In the genomic region with DNA sequence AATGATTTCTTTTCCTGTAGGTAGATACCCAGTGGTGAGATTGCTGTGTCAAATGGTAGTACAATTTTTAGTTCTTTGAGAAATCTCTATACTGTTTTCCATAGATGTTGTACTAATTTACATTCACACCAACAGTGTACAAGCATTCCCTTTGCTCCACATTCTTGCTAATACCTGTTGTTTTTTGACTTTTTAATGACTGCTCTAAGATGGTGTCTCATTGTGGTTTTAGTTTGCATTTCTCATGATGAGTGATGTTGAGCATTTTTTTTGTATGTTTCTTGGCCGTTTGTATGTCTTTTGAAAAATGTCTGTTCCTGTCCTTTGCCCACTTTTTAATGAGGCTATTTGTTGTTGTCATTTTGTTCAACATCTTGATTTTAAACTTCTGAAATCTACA, we compare ENCODE assay signal across 28 cellular contexts.
"Had no signal": no experiment of that assay in that cellular context is flagged by ENCODE, and none has a peak within 500 bp of the region (broad histone marks: within the 10 kb centered on the region; RNA-seq: fewer than 3 reads in every experiment).

No MANE protein-coding gene starts in this region.

- FAIRE-seq: astrocyte had no signal

- H3K27ac Mint-ChIP-seq: activated CD4-positive, alpha-beta T cell treated with anti-CD3 and anti-CD28 coated beads, Interleukin-2, amount 10 ng/mL, durations not matched to agents 24 days and 14 days; activated CD8-positive, alpha-beta T cell treated with anti-CD3 and anti-CD28 coated beads for 36 hours; activated naive CD4-positive, alpha-beta T cell treated with anti-CD3 and anti-CD28 coated beads for 36 hours; activated naive CD4-positive, alpha-beta T cell treated with anti-CD3 and anti-CD28 coated beads, Interleukin-2, amount 50 U/mL, for 72 hours; activated T-cell treated with anti-CD3 and anti-CD28 coated beads, Interleukin-2, amount 50 U/mL, for 72 hours; activated T-helper 2 cell treated with anti-CD3 and anti-CD28 coated beads, Interferon-gamma antibody, Interleukin-2, Interleukin-4, amounts not matched to agents 10 μg/mL and 5 μg/mL and 100 μg/mL, durations not matched to agents 14 hours and 24 hours and 36 hours; T-cell had no signal

- DNase-seq: activated CD4-positive, alpha-beta T cell treated with anti-CD3 and anti-CD28 coated beads, Interleukin-2, amount 10 ng/mL, durations not matched to agents 24 days and 14 days; activated CD4-positive, alpha-beta T cell treated with anti-CD3 and anti-CD28 coated beads, Interleukin-2, amount 50 U/mL, for 4 hours; activated CD4-positive, CD25-positive, alpha-beta regulatory T cell; activated CD8-positive, alpha-beta T cell treated with anti-CD3 and anti-CD28 coated beads for 36 hours; activated gamma-delta T cell; activated naive CD4-positive, alpha-beta T cell treated with anti-CD3 and anti-CD28 coated beads for 36 hours; activated T-cell treated with anti-CD3 and anti-CD28 coated beads, Interleukin-2, amount 50 U/mL, for 1 hour; activated T-cell treated with anti-CD3 and anti-CD28 coated beads, Interleukin-2, amount 50 U/mL, for 72 hours; adrenal gland; body of pancreas; Kasumi-1; MV-4-11; NCI-H1092; NCI-H1436 treated with DMSO at 0.1 percent for 48 hours; NCI-H1694 treated with DMSO at 0.1 percent for 48 hours; NCI-H2029; NCI-H345; NCI-H524 treated with DMSO at 0.1 percent for 48 hours; Peyer's patch; RPMI8226; SHP77 treated with DMSO at 0.1 percent for 48 hours; SK-N-SH; T-cell; T1000; WERI-Rb-1 had no signal

- H3K36me3 Mint-ChIP-seq: activated naive CD4-positive, alpha-beta T cell treated with anti-CD3 and anti-CD28 coated beads, Interleukin-2, amount 50 U/mL, for 72 hours had no signal

- H3K9me3 Mint-ChIP-seq: activated CD4-positive, alpha-beta T cell treated with anti-CD3 and anti-CD28 coated beads, Interleukin-2, amount 10 ng/mL, durations not matched to agents 24 days and 14 days; activated CD8-positive, alpha-beta T cell treated with anti-CD3 and anti-CD28 coated beads for 36 hours; activated naive CD4-positive, alpha-beta T cell treated with anti-CD3 and anti-CD28 coated beads for 36 hours; activated naive CD4-positive, alpha-beta T cell treated with anti-CD3 and anti-CD28 coated beads, Interleukin-2, amount 50 U/mL, for 72 hours; activated T-cell treated with anti-CD3 and anti-CD28 coated beads, Interleukin-2, amount 50 U/mL, for 72 hours had no signal

- H3K4me3 Mint-ChIP-seq: activated CD4-positive, alpha-beta T cell treated with anti-CD3 and anti-CD28 coated beads, Interleukin-2, amount 10 ng/mL, durations not matched to agents 24 days and 14 days; activated CD8-positive, alpha-beta T cell treated with anti-CD3 and anti-CD28 coated beads for 36 hours; activated naive CD4-positive, alpha-beta T cell treated with anti-CD3 and anti-CD28 coated beads for 36 hours; activated T-cell treated with anti-CD3 and anti-CD28 coated beads, Interleukin-2, amount 50 U/mL, for 72 hours; T-cell had no signal

- H3K27me3 Mint-ChIP-seq: activated CD4-positive, alpha-beta T cell treated with anti-CD3 and anti-CD28 coated beads, Interleukin-2, amount 10 ng/mL, durations not matched to agents 24 days and 14 days; activated CD8-positive, alpha-beta T cell treated with anti-CD3 and anti-CD28 coated beads for 36 hours; T-cell had no signal
